Comparison of ENCODE assay signal across 1 cellular context in the genomic region with DNA sequence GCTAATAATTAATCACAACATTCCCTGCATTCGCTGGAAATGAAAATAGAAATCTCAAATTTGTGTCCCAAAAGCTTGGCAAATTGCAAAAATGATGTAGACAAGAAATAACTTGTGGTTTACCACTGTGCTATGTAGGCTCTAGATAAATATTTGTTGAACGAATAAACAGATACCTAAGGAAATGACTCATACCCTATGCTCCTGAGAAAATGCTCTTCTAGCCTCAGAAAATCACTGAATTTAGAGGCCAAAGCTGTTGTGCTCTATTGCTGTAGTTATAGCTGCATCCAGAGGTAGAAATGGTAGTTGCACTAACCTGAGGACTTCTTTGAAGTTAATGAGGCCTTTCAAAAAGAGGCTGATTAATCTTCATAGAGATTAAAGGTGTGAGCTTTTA.
TF ChIP-seq lines count a peak whose summit lies in the region.

No MANE protein-coding gene starts in this region.

TF ChIP-seq in SK-N-SH treated with all-trans-retinoic acid at 6 μM for 48 hours, 23 proteins besides CTCF, POLR2A, EP300 and RAD21 (continued from another document):
- TF ChIP-seq, protein P1, sequence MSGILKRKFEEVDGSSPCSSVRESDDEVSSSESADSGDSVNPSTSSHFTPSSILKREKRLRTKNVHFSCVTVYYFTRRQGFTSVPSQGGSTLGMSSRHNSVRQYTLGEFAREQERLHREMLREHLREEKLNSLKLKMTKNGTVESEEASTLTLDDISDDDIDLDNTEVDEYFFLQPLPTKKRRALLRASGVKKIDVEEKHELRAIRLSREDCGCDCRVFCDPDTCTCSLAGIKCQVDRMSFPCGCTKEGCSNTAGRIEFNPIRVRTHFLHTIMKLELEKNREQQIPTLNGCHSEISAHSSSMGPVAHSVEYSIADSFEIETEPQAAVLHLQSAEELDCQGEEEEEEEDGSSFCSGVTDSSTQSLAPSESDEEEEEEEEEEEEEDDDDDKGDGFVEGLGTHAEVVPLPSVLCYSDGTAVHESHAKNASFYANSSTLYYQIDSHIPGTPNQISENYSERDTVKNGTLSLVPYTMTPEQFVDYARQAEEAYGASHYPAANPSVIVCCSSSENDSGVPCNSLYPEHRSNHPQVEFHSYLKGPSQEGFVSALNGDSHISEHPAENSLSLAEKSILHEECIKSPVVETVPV (CRISPR knock-in tag; IDR thresholded peaks at IDR 0.05), result no peak
- TF ChIP-seq BACH2 (CRISPR knock-in tag; IDR thresholded peaks at IDR 0.05; ENCODE audit: borderline replicate concordance), result no peak
- no peak for TF ChIP-seq ZC3H10 (CRISPR knock-in tag; IDR thresholded peaks at IDR 0.05)
- TF ChIP-seq CREB5 (CRISPR knock-in tag; IDR thresholded peaks at IDR 0.05; ENCODE audit: low read depth), result no peak
- no peak for TF ChIP-seq TOX (CRISPR knock-in tag; IDR thresholded peaks at IDR 0.05; ENCODE audit: borderline replicate concordance)
- no peak for TF ChIP-seq ARNTL (CRISPR knock-in tag; IDR thresholded peaks at IDR 0.05; ENCODE audit: borderline replicate concordance, low read depth)
